9 cellular contexts compared by ENCODE assay signal in genomic region chr2:69693472-69694450, GRCh38. TPM values are rescaled to one million over a fixed set of nuclear protein-coding genes. Genes with fewer than 3 reads are reported as not detected.
DNase-seq lines count a peak whose midpoint lies in the region; ATAC-seq, FAIRE-seq and TF ChIP-seq lines count a peak whose summit lies in the region.
"Had no signal": no experiment of that assay in that cellular context is flagged by ENCODE, and none has a peak within 500 bp of the region (broad histone marks: within the 10 kb centered on the region; RNA-seq: fewer than 3 reads in every experiment).

No MANE protein-coding gene starts in this region.

- peaks cover 61 to 64% of the 10 kb centered on the region in 2 donors for H3K4me1 Mint-ChIP-seq in natural killer cell

- H3K27ac ChIP-seq in pancreas: no peak overlapping the region

- intact Hi-C loops in natural killer cell (cut with micrococcal nuclease): loop anchor here (2.0 kb wide), 1 partner anchor 49 kb away; no protein-coding TSS in a partner anchor
- intact Hi-C loops in pancreas (cut with DNase I): no loop called here

- ATAC-seq in GM19397 (IDR thresholded peaks at IDR 0.05; ENCODE audit: unreplicated experiment) (peak; percentile 80), HG03378 (IDR thresholded peaks at IDR 0.05; ENCODE audit: unreplicated experiment) (peak; percentile 76), natural killer cell (peak; percentile 75 to 80 (median 75)), pancreas (no peak)

- no peak overlapping the region for H3K4me3 ChIP-seq in pancreas

- TF ChIP-seq CTCF in natural killer cell (IDR thresholded peaks at IDR 0.05) (no peak), pancreas (IDR thresholded peaks at IDR 0.05) (no peak)

- H3K27me3 Mint-ChIP-seq in natural killer cell (ENCODE audit: low read depth in 2 of 2): no peaks in the 10 kb centered on the region

- peak; percentile 68 for DNase-seq in activated CD8-positive, alpha-beta memory T cell treated with anti-CD3 and anti-CD28 coated beads for 24 hours
- DNase-seq in natural killer cell: peak; percentile 26
- no peak for DNase-seq in pancreas
- no peak for DNase-seq in HTR-8/SVneo (ENCODE audit: insufficient read length, low spot score)
- DNase-seq in DMS 273 (lab: John Stamatoyannopoulos, UW; ENCODE audit: unreplicated experiment): no peak
- DNase-seq in stimulated activated CD4-positive, alpha-beta T cell treated with anti-CD3 and anti-CD28 coated beads, Interleukin-12 subunit alpha, Interleukin-12 subunit beta, amount 100 ng/mL, for 4 hours: no peak
- DNase-seq: aorta had no signal

- H3K27me3 ChIP-seq in pancreas: no peaks in the 10 kb centered on the region

- H3K9me3 Mint-ChIP-seq in natural killer cell: no peaks in the 10 kb centered on the region

- H3K36me3 ChIP-seq in pancreas: no peaks in the 10 kb centered on the region

- peak overlapping the region; percentile 71 for H3K4me3 Mint-ChIP-seq in natural killer cell

- FAIRE-seq in pancreas (lab: Jason Lieb, UNC) (no peak), HTR-8/SVneo (lab: Jason Lieb, UNC) (no peak)

- no peaks in the 10 kb centered on the region for H3K9me3 ChIP-seq in pancreas

- H3K4me1 ChIP-seq in pancreas: peaks cover 0 to 12% (median 6%) of the 10 kb centered on the region in 3 donors

- WGBS in pancreas, 2 donors: 82 to 88% methylated on average over 6 of the region's 6 CpGs

- H3K27ac Mint-ChIP-seq in natural killer cell: peak overlapping the region; percentile 86 to 88

- no peaks in the 10 kb centered on the region for H3K36me3 Mint-ChIP-seq in natural killer cell

RNA-seq across cellular contexts. Expression of gene ANXA4, which starts 48.2 kb away (rescaled TPM):
- total RNA-seq in natural killer cell (10 to 100 TPM; 44.6 to 63.6 (median 55.8) TPM), pancreas (100 to 1,000 TPM; 338 to 762 (median 463) TPM)
- polyA plus RNA-seq in pancreas: 100 to 1,000 TPM; 215 to 540 TPM

RNA-seq across cellular contexts. Expression of gene AAK1, which starts 50.2 kb away (rescaled TPM):
- 100 to 1,000 TPM; 174 to 249 (median 204) TPM for total RNA-seq in natural killer cell
- 10 to 100 TPM; 26.3 to 45.1 (median 35.5) TPM for total RNA-seq in pancreas
- 10 to 100 TPM; 20.6 to 27.8 TPM for polyA plus RNA-seq in pancreas

Comparison
In these comparisons a context has a peak if more than half of its experiments do, and no peak if none do; other contexts are left out.
1. ATAC-seq: peak in GM19397 (single experiment), HG03378 (single experiment) and natural killer cell (3 of 3); none in pancreas (0 of 4).
2. DNase-seq: peak in activated CD8-positive, alpha-beta memory T cell treated with anti-CD3 and anti-CD28 coated beads for 24 hours (single experiment) and natural killer cell (single experiment); none in pancreas (0 of 6), HTR-8/SVneo (single experiment), DMS 273 (single experiment) and stimulated activated CD4-positive, alpha-beta T cell treated with anti-CD3 and anti-CD28 coated beads, Interleukin-12 subunit alpha, Interleukin-12 subunit beta, amount 100 ng/mL, for 4 hours (single experiment).
3. RNA of gene ANXA4, which starts 48.2 kb away (total RNA-seq): 338 to 762 TPM in pancreas; 44.6 to 63.6 TPM in natural killer cell; every median in the first group is over 4 times any median in the second.